Comparison of ENCODE assay signal across 28 cellular contexts in the genomic region with DNA sequence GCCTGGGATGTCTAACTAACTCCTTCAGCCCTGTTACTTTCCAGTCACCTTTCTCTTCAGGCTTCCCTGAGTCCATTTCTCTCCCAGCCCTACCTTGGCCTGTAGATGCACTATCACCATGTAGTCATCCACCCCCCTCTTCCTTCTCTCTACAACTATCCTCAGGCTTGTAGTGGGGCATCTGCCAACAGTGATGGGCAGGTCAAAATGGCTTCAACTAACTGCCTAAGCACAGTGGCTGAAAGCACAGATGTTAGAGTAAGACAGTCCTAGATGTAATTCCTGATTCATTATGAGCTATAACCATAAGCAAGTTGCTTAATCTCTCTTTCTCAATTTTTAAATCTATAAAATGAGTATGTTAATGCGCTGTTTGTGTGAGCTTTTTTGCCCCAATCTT.
"Had no signal": no experiment of that assay in that cellular context is flagged by ENCODE, and none has a peak within 500 bp of the region (broad histone marks: within the 10 kb centered on the region; RNA-seq: fewer than 3 reads in every experiment).

No MANE protein-coding gene starts in this region.

- H3K27ac ChIP-seq: ovary, parathyroid adenoma, psoas muscle, right lobe of liver, sigmoid colon, stomach, thoracic aorta, thyroid gland, tibial nerve, upper lobe of left lung, vagina had no signal

- H3K36me3 Mint-ChIP-seq: natural killer cell treated with Interleukin-12 subunit alpha and Interleukin-12 subunit beta and Interleukin-15 and Interleukin-18, amount 100 ng/mL, for 72 hours; stimulated activated effector memory CD8-positive, alpha-beta T cell treated with anti-CD3 and anti-CD28 coated beads, Interleukin-12 subunit alpha, Interleukin-12 subunit beta, amount 100 ng/mL, for 72 hours; stimulated activated naive B cell treated with anti-CD40 and anti-IgM and Interleukin-4, amounts not matched to agents 10 μg/mL and 1 μg/mL and 100 μg/mL, for 72 hours had no signal

- H3K4me3 ChIP-seq: ovary, psoas muscle, right lobe of liver, sigmoid colon, stomach, thoracic aorta, thyroid gland, tibial nerve, upper lobe of left lung, vagina had no signal

- H3K36me3 ChIP-seq: ovary, right lobe of liver, sigmoid colon, stomach, thoracic aorta, thyroid gland, tibial nerve, upper lobe of left lung, vagina had no signal

- H3K79me2 ChIP-seq: parathyroid adenoma had no signal

- H3K9me3 Mint-ChIP-seq: nephron progenitor cell; neural crest cell; stimulated activated naive B cell treated with anti-CD40 and anti-IgM and Interleukin-4, amounts not matched to agents 10 μg/mL and 1 μg/mL and 100 μg/mL, for 72 hours; stimulated activated naive CD8-positive, alpha-beta T cell treated with anti-CD3 and anti-CD28 coated beads, Interleukin-15, Interleukin-2, amounts not matched to agents 100 ng/mL and 50 ng/mL, for 24 hours had no signal

- H3K9me3 ChIP-seq: ovary, psoas muscle, right lobe of liver, sigmoid colon, stomach, thoracic aorta, thyroid gland, tibial nerve, upper lobe of left lung, vagina had no signal

- H3K27me3 Mint-ChIP-seq: natural killer cell treated with Interleukin-12 subunit alpha and Interleukin-12 subunit beta and Interleukin-15 and Interleukin-18, amount 100 ng/mL, for 72 hours; progenitor cell of endocrine pancreas; stimulated activated naive B cell treated with anti-CD40 and anti-IgM and Interleukin-4, amounts not matched to agents 10 μg/mL and 1 μg/mL and 100 μg/mL, for 72 hours; stimulated activated naive CD8-positive, alpha-beta T cell treated with anti-CD3 and anti-CD28 coated beads, Interleukin-15, Interleukin-2, amounts not matched to agents 100 ng/mL and 50 ng/mL, for 24 hours had no signal

- H3K27me3 ChIP-seq: ovary, right lobe of liver, sigmoid colon, stomach, thyroid gland, tibial nerve, upper lobe of left lung, vagina had no signal

- ATAC-seq: natural killer cell treated with Interleukin-12 subunit alpha and Interleukin-12 subunit beta and Interleukin-15 and Interleukin-18, amount 100 ng/mL, for 72 hours; psoas muscle; right cardiac atrium; right lobe of liver; stimulated activated effector memory CD8-positive, alpha-beta T cell treated with anti-CD3 and anti-CD28 coated beads, Interleukin-12 subunit alpha, Interleukin-12 subunit beta, amount 100 ng/mL, for 72 hours; stimulated activated naive B cell treated with anti-CD40 and anti-IgM and Interleukin-4, amounts not matched to agents 10 μg/mL and 1 μg/mL and 100 μg/mL, for 72 hours had no signal

- H3K4me1 Mint-ChIP-seq: nephron progenitor cell; neural crest cell; stimulated activated effector memory CD8-positive, alpha-beta T cell treated with anti-CD3 and anti-CD28 coated beads, Interleukin-12 subunit alpha, Interleukin-12 subunit beta, amount 100 ng/mL, for 72 hours; stimulated activated naive B cell treated with anti-CD40 and anti-IgM and Interleukin-4, amounts not matched to agents 10 μg/mL and 1 μg/mL and 100 μg/mL, for 72 hours had no signal

- DNase-seq: nephron progenitor cell; occipital lobe; ovary; posterior cingulate gyrus; psoas muscle; right cardiac atrium; right lobe of liver; sigmoid colon; small intestine; stimulated activated CD4-positive, alpha-beta T cell treated with anti-CD3 and anti-CD28 coated beads, Interleukin-15, amount 100 ng/mL, for 24 hours; stimulated activated CD4-positive, alpha-beta T cell treated with anti-CD3 and anti-CD28 coated beads, Interleukin-2, amount 100 ng/mL, for 24 hours; stimulated activated CD4-positive, alpha-beta T cell treated with anti-CD3 and anti-CD28 coated beads, Interleukin-2, amount 100 ng/mL, for 48 hours; stimulated activated CD4-positive, alpha-beta T cell treated with anti-CD3 and anti-CD28 coated beads, Interleukin-4, amount 100 ng/mL, for 24 hours; stimulated activated naive B cell treated with anti-CD40 and anti-IgM and Interleukin-4, amounts not matched to agents 10 μg/mL and 1 μg/mL and 100 μg/mL, for 72 hours; stimulated activated naive CD4-positive, alpha-beta T cell treated with Interleukin-2 at 50 U/mL for 16 hours; stomach; thyroid gland; trophoblast cell; upper lobe of left lung had no signal

- H3K4me1 ChIP-seq: parathyroid adenoma, psoas muscle, right lobe of liver, sigmoid colon, stomach, thyroid gland, tibial nerve, upper lobe of left lung, vagina had no signal

- H3K4me3 Mint-ChIP-seq: natural killer cell treated with Interleukin-12 subunit alpha and Interleukin-12 subunit beta and Interleukin-15 and Interleukin-18, amount 100 ng/mL, for 72 hours; nephron progenitor cell; neural crest cell; stimulated activated effector memory CD8-positive, alpha-beta T cell treated with anti-CD3 and anti-CD28 coated beads, Interleukin-12 subunit alpha, Interleukin-12 subunit beta, amount 100 ng/mL, for 72 hours; stimulated activated naive B cell treated with anti-CD40 and anti-IgM and Interleukin-4, amounts not matched to agents 10 μg/mL and 1 μg/mL and 100 μg/mL, for 72 hours; stimulated activated naive CD8-positive, alpha-beta T cell treated with anti-CD3 and anti-CD28 coated beads, Interleukin-15, Interleukin-2, amounts not matched to agents 100 ng/mL and 50 ng/mL, for 24 hours had no signal

- H3K9ac ChIP-seq: parathyroid adenoma had no signal

- H3K27ac Mint-ChIP-seq: natural killer cell treated with Interleukin-12 subunit alpha and Interleukin-12 subunit beta and Interleukin-15 and Interleukin-18, amount 100 ng/mL, for 72 hours; nephron progenitor cell; progenitor cell of endocrine pancreas; stimulated activated effector memory CD8-positive, alpha-beta T cell treated with anti-CD3 and anti-CD28 coated beads, Interleukin-12 subunit alpha, Interleukin-12 subunit beta, amount 100 ng/mL, for 72 hours; stimulated activated naive B cell treated with anti-CD40 and anti-IgM and Interleukin-4, amounts not matched to agents 10 μg/mL and 1 μg/mL and 100 μg/mL, for 72 hours; stimulated activated naive CD8-positive, alpha-beta T cell treated with anti-CD3 and anti-CD28 coated beads, Interleukin-15, Interleukin-2, amounts not matched to agents 100 ng/mL and 50 ng/mL, for 24 hours had no signal

- H2AFZ ChIP-seq: parathyroid adenoma had no signal
